ENCODE assay signal across 12 cellular contexts in genomic region chr2:165587335-165587938, GRCh38.
DNase-seq lines count a peak whose midpoint lies in the region; ATAC-seq and TF ChIP-seq lines count a peak whose summit lies in the region.
"Had no signal": no experiment of that assay in that cellular context is flagged by ENCODE, and none has a peak within 500 bp of the region (broad histone marks: within the 10 kb centered on the region; RNA-seq: fewer than 3 reads in every experiment).

No MANE protein-coding gene starts in this region.

- H3K36me3 ChIP-seq in SJCRH30 (no peaks in the 10 kb centered on the region), BE2C (no peaks in the 10 kb centered on the region)
- H3K36me3 ChIP-seq: cardiac muscle cell had no signal

- H3K4me3 ChIP-seq in SJCRH30: no peak overlapping the region
- H3K4me3 ChIP-seq in BE2C (ENCODE audit: low read depth, low read length): no peak overlapping the region
- H3K4me3 ChIP-seq: cardiac muscle cell, lung had no signal

- H3K27me3 Mint-ChIP-seq in nephron (ENCODE audit: low read depth): no peaks in the 10 kb centered on the region
- peaks cover 6% of the 10 kb centered on the region for H3K27me3 Mint-ChIP-seq in activated naive CD4-positive, alpha-beta T cell treated with anti-CD3 and anti-CD28 coated beads for 36 hours (ENCODE audit: low read depth)

- CTCF ChIA-PET in activated naive CD4-positive, alpha-beta T cell treated with anti-CD3 and anti-CD28 coated beads for 36 hours (lab: Charles Lee): no interaction called here

- peaks cover 6% of the 10 kb centered on the region for H3K4me1 Mint-ChIP-seq in nephron
- H3K4me1 Mint-ChIP-seq in activated naive CD4-positive, alpha-beta T cell treated with anti-CD3 and anti-CD28 coated beads for 36 hours (ENCODE audit: low read depth): no peaks in the 10 kb centered on the region

- H3K27me3 ChIP-seq in SJCRH30 (no peaks in the 10 kb centered on the region), BE2C (no peaks in the 10 kb centered on the region)
- H3K27me3 ChIP-seq: cardiac muscle cell had no signal

- H3K27ac ChIP-seq in SJCRH30: no peak overlapping the region
- H3K27ac ChIP-seq: cardiac muscle cell had no signal

- H3K36me3 Mint-ChIP-seq in nephron (ENCODE audit: low read depth): peaks cover 48% of the 10 kb centered on the region
- no peaks in the 10 kb centered on the region for H3K36me3 Mint-ChIP-seq in activated naive CD4-positive, alpha-beta T cell treated with anti-CD3 and anti-CD28 coated beads for 36 hours (ENCODE audit: low read depth)

- no peaks in the 10 kb centered on the region for H3K4me1 ChIP-seq in SJCRH30
- no peaks in the 10 kb centered on the region for H3K4me1 ChIP-seq in BE2C

- no peak for DNase-seq in putamen (ENCODE audit: low spot score)
- DNase-seq in SJCRH30: no peak
- DNase-seq in BE2C: no peak
- no peak for DNase-seq in activated naive CD4-positive, alpha-beta T cell treated with anti-CD3 and anti-CD28 coated beads for 36 hours
- DNase-seq: activated T-cell treated with anti-CD3 and anti-CD28 coated beads, Interleukin-2, amount 50 U/mL, for 48 hours; NCI-H526 had no signal

- H3K4me3 Mint-ChIP-seq in nephron: no peak overlapping the region
- H3K4me3 Mint-ChIP-seq in activated naive CD4-positive, alpha-beta T cell treated with anti-CD3 and anti-CD28 coated beads for 36 hours: no peak overlapping the region

- H3K9me3 Mint-ChIP-seq in nephron: peaks cover 6% of the 10 kb centered on the region
- H3K9me3 Mint-ChIP-seq in activated naive CD4-positive, alpha-beta T cell treated with anti-CD3 and anti-CD28 coated beads for 36 hours: no peaks in the 10 kb centered on the region

- peak; percentile 81 for ATAC-seq in GM18867 (IDR thresholded peaks at IDR 0.05; ENCODE audit: unreplicated experiment)
- ATAC-seq in GM21786 (IDR thresholded peaks at IDR 0.05; ENCODE audit: unreplicated experiment): peak; percentile 84
- ATAC-seq in HG03469 (IDR thresholded peaks at IDR 0.05; ENCODE audit: unreplicated experiment): peak; percentile 78

- TF ChIP-seq CTCF in nephron (IDR thresholded peaks at IDR 0.05; ENCODE audit: unreplicated experiment in 3 of 3) (no peak), BE2C (IDR thresholded peaks at IDR 0.05; ENCODE audit: low read depth, low read length) (no peak)

- H3K27ac Mint-ChIP-seq in nephron: peak overlapping the region in 2 of 3 experiments; percentile 34 to 79
- no peak overlapping the region for H3K27ac Mint-ChIP-seq in activated naive CD4-positive, alpha-beta T cell treated with anti-CD3 and anti-CD28 coated beads for 36 hours

- H3K9me3 ChIP-seq in SJCRH30 (replicated peaks): no peaks in the 10 kb centered on the region; the same call in 1 of the 2 replicates
- no peaks in the 10 kb centered on the region for H3K9me3 ChIP-seq in BE2C

- intact Hi-C loops in activated naive CD4-positive, alpha-beta T cell treated with anti-CD3 and anti-CD28 coated beads for 36 hours (cut with micrococcal nuclease): no loop called here
